Comparison of ENCODE assay signal across 8 cellular contexts in the genomic region with DNA sequence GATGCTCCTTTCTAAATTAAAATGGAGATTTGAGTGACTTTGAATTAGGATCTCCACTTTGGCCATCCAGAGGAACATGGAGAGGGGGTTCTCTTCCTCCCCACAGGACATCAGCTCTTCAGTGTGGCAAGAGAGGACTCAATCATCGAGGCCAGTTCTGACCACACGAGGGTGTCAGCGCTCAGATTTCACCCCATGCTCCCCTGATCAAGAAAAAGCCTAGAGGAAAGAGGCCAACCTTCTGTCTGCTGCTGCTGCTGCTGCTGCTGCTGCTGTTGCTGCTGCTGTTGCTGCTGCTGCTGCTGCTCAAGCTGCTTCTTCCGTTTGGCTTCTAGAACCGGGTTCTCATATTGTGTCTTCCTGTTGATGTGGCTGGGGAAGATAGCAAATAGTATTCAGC.
DNase-seq lines count a peak whose midpoint lies in the region; ATAC-seq and TF ChIP-seq lines count a peak whose summit lies in the region.

No MANE protein-coding gene starts in this region.

- in situ Hi-C loops in ACHN (cut with HindIII; ENCODE audit: low pct_ligation_motif_present, low pct_unique_long_range_greater_than_20kb, low sequenced_read_pairs) = no loop called here
- in situ Hi-C loops in GM13977 (cut with MboI; ENCODE audit: low pct_unique_long_range_greater_than_20kb, low sequenced_read_pairs, unreplicated experiment) = no loop called here

- peak; percentile 12 for TF ChIP-seq CTCF in GM13977 (IDR thresholded peaks at IDR 0.05; ENCODE audit: extremely low read depth, insufficient read depth, missing control alignments)
- peak; percentile 29 to 89 (median 75) for TF ChIP-seq CTCF in dorsolateral prefrontal cortex (IDR thresholded peaks at IDR 0.05 in 54 of 56, conservative IDR thresholded peaks at IDR 0.05 in 2 of 56; ENCODE audit: low read depth in 1 of 56, partially characterized antibody in 56 of 56)

- H3K4me3 ChIP-seq in dorsolateral prefrontal cortex = no peak overlapping the region

- intact Hi-C loops in dorsolateral prefrontal cortex (cut with DNase I) = loop anchor here (2.0 to 10.0 kb wide), 9 partner anchors 43 to 907 kb away; no protein-coding TSS in a partner anchor

- ATAC-seq in GM18511 (IDR thresholded peaks at IDR 0.05; ENCODE audit: unreplicated experiment) (no peak), HG02970 (IDR thresholded peaks at IDR 0.05; ENCODE audit: low FRiP score, unreplicated experiment) (no peak)

- peak overlapping the region in 10 of 59 donors; percentile 4 to 53 (median 22) for H3K27ac ChIP-seq in dorsolateral prefrontal cortex

- DNase-seq in ACHN (peak; percentile 55), GM13977 (ENCODE audit: low spot score) (no peak), NCI-H82 (lab: John Stamatoyannopoulos, UW) (peak; percentile 78), dorsolateral prefrontal cortex (peak; percentile 43 to 82 (median 61)), lung microvascular endothelial cell (ENCODE audit: low read depth in 2 of 2) (peak; percentile 53 to 68), CD1c-positive myeloid dendritic cell (ENCODE audit: extremely low spot score) (no peak)

- no peaks in the 10 kb centered on the region for H3K27me3 ChIP-seq in dorsolateral prefrontal cortex

Comparison
In these comparisons a context has a peak if more than half of its experiments do, and no peak if none do; other contexts are left out.
1. DNase-seq: peak in ACHN (single experiment), NCI-H82 (single experiment), dorsolateral prefrontal cortex (10 of 10) and lung microvascular endothelial cell (2 of 2); none in GM13977 (single experiment) and CD1c-positive myeloid dendritic cell (single experiment).